Comparison of ENCODE assay signal across 1 cellular context in the genomic region with DNA sequence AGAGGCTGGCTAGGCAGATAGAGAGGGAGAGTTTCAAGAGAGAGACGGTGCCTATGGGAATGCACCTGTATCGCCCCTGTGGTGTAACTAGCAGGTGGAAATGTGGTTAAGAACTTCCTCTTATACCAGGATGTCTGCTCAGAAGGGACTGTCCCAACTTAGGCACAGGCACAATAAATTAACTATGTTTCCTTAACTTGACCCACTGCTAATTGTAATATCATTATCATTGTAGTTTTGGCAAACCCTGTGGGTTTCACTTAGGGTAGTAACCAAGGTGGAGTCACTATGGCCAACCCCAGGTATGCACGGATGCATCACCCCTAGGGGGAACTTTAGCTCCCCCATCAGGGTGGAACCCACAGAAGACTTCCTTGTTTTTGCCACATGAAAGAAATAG.
TF ChIP-seq lines count a peak whose summit lies in the region.

No MANE protein-coding gene starts in this region.

TF ChIP-seq in H1, 55 proteins besides CTCF, POLR2A, EP300 and RAD21 (continued from another document):
- TF ChIP-seq CHD1 (IDR thresholded peaks at IDR 0.05; ENCODE audit: low read depth, low read length) (no peak), SP4 (IDR thresholded peaks at IDR 0.05; ENCODE audit: low read length) (no peak), CEBPB (IDR thresholded peaks at IDR 0.05; ENCODE audit: low read depth, low read length) (no peak), TBP (IDR thresholded peaks at IDR 0.05; ENCODE audit: low read depth, low read length) (no peak), ZNF274 (IDR thresholded peaks at IDR 0.05; ENCODE audit: borderline replicate concordance, extremely low read depth, low read length) (no peak), RNF2 (IDR thresholded peaks at IDR 0.05; ENCODE audit: borderline replicate concordance, low read depth, low read length, missing control alignments, poor library complexity, severe bottlenecking) (no peak)
- TF ChIP-seq, protein P1, sequence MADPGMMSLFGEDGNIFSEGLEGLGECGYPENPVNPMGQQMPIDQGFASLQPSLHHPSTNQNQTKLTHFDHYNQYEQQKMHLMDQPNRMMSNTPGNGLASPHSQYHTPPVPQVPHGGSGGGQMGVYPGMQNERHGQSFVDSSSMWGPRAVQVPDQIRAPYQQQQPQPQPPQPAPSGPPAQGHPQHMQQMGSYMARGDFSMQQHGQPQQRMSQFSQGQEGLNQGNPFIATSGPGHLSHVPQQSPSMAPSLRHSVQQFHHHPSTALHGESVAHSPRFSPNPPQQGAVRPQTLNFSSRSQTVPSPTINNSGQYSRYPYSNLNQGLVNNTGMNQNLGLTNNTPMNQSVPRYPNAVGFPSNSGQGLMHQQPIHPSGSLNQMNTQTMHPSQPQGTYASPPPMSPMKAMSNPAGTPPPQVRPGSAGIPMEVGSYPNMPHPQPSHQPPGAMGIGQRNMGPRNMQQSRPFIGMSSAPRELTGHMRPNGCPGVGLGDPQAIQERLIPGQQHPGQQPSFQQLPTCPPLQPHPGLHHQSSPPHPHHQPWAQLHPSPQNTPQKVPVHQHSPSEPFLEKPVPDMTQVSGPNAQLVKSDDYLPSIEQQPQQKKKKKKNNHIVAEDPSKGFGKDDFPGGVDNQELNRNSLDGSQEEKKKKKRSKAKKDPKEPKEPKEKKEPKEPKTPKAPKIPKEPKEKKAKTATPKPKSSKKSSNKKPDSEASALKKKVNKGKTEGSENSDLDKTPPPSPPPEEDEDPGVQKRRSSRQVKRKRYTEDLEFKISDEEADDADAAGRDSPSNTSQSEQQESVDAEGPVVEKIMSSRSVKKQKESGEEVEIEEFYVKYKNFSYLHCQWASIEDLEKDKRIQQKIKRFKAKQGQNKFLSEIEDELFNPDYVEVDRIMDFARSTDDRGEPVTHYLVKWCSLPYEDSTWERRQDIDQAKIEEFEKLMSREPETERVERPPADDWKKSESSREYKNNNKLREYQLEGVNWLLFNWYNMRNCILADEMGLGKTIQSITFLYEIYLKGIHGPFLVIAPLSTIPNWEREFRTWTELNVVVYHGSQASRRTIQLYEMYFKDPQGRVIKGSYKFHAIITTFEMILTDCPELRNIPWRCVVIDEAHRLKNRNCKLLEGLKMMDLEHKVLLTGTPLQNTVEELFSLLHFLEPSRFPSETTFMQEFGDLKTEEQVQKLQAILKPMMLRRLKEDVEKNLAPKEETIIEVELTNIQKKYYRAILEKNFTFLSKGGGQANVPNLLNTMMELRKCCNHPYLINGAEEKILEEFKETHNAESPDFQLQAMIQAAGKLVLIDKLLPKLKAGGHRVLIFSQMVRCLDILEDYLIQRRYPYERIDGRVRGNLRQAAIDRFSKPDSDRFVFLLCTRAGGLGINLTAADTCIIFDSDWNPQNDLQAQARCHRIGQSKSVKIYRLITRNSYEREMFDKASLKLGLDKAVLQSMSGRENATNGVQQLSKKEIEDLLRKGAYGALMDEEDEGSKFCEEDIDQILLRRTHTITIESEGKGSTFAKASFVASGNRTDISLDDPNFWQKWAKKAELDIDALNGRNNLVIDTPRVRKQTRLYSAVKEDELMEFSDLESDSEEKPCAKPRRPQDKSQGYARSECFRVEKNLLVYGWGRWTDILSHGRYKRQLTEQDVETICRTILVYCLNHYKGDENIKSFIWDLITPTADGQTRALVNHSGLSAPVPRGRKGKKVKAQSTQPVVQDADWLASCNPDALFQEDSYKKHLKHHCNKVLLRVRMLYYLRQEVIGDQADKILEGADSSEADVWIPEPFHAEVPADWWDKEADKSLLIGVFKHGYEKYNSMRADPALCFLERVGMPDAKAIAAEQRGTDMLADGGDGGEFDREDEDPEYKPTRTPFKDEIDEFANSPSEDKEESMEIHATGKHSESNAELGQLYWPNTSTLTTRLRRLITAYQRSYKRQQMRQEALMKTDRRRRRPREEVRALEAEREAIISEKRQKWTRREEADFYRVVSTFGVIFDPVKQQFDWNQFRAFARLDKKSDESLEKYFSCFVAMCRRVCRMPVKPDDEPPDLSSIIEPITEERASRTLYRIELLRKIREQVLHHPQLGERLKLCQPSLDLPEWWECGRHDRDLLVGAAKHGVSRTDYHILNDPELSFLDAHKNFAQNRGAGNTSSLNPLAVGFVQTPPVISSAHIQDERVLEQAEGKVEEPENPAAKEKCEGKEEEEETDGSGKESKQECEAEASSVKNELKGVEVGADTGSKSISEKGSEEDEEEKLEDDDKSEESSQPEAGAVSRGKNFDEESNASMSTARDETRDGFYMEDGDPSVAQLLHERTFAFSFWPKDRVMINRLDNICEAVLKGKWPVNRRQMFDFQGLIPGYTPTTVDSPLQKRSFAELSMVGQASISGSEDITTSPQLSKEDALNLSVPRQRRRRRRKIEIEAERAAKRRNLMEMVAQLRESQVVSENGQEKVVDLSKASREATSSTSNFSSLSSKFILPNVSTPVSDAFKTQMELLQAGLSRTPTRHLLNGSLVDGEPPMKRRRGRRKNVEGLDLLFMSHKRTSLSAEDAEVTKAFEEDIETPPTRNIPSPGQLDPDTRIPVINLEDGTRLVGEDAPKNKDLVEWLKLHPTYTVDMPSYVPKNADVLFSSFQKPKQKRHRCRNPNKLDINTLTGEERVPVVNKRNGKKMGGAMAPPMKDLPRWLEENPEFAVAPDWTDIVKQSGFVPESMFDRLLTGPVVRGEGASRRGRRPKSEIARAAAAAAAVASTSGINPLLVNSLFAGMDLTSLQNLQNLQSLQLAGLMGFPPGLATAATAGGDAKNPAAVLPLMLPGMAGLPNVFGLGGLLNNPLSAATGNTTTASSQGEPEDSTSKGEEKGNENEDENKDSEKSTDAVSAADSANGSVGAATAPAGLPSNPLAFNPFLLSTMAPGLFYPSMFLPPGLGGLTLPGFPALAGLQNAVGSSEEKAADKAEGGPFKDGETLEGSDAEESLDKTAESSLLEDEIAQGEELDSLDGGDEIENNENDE (IDR thresholded peaks at IDR 0.05; ENCODE audit: insufficient replicate concordance, low read length): no peak
TF ChIP-seq in H1: peak in this region for 0.
